In genomic region chr11:86696004-86696403, GRCh38 we compare ENCODE assay signal across 9 cellular contexts. TPM values are rescaled to one million over a fixed set of nuclear protein-coding genes. Genes with fewer than 3 reads are reported as not detected.
DNase-seq lines count a peak whose midpoint lies in the region; TF ChIP-seq lines count a peak whose summit lies in the region.
"Had no signal": no experiment of that assay in that cellular context is flagged by ENCODE, and none has a peak within 500 bp of the region (broad histone marks: within the 10 kb centered on the region; RNA-seq: fewer than 3 reads in every experiment).

No MANE protein-coding gene starts in this region.

- CTCF ChIA-PET in MCF 10A (lab: Yijun Ruan, JAX) = interaction anchor here (0.5 to 1.7 kb wide), 7 partner anchors 11 to 109 kb away, joined by 3 to 7 read pairs (median 4); no protein-coding TSS in a partner anchor

- H3K27ac Mint-ChIP-seq in MCF 10A (ENCODE audit: low read depth, unreplicated experiment) (peak overlapping the region; percentile 43), type B pancreatic cell (no peak overlapping the region)

- no peaks in the 10 kb centered on the region for H3K9me3 Mint-ChIP-seq in MCF 10A (ENCODE audit: unreplicated experiment)
- no peaks in the 10 kb centered on the region for H3K9me3 Mint-ChIP-seq in type B pancreatic cell

- DNase-seq in HT-29 (ENCODE audit: low spot score) = peak; percentile 62
- peak; percentile 85 for DNase-seq in MCF 10A (ENCODE audit: unreplicated experiment)
- peak; percentile 92 for DNase-seq in kidney glomerular epithelial cell (lab: John Stamatoyannopoulos, UW)
- DNase-seq in type B pancreatic cell (ENCODE audit: extremely low spot score, unreplicated experiment) = no peak
- no peak for DNase-seq in NCI-H748 (lab: John Stamatoyannopoulos, UW; ENCODE audit: unreplicated experiment)
- DNase-seq in NCI-H187 (lab: John Stamatoyannopoulos, UW) = no peak
- DNase-seq in NCI-H446 (lab: John Stamatoyannopoulos, UW) = no peak
- DNase-seq: caudate nucleus, NCI-H1436 had no signal

- H3K36me3 Mint-ChIP-seq in MCF 10A (ENCODE audit: insufficient read depth, unreplicated experiment) (no peaks in the 10 kb centered on the region), type B pancreatic cell (no peaks in the 10 kb centered on the region)

- intact Hi-C loops in MCF 10A (cut with micrococcal nuclease) = loop anchor here (2.0 kb wide), 1 partner anchor 45 kb away; no protein-coding TSS in a partner anchor

- BruUV-seq in MCF 10A (replicated peaks; lab: Mats Ljungman, UMichigan) = no TSS peak

- TF ChIP-seq CTCF in MCF 10A (IDR thresholded peaks at IDR 0.05; ENCODE audit: unreplicated experiment) (no peak), type B pancreatic cell (conservative IDR thresholded peaks at IDR 0.05) (no peak)

- H3K4me3 Mint-ChIP-seq in MCF 10A (ENCODE audit: unreplicated experiment) (peak overlapping the region; percentile 10), type B pancreatic cell (peak overlapping the region; percentile 15)

- POLR2A ChIA-PET in MCF 10A (lab: Yijun Ruan, JAX) = interaction anchor here (0.6 to 4.0 kb wide), 14 partner anchors 10 to 632 kb away, joined by 3 to 17 read pairs (median 4); no protein-coding TSS in a partner anchor

- H3K4me1 Mint-ChIP-seq in MCF 10A (ENCODE audit: insufficient read depth, unreplicated experiment) (peaks cover 35% of the 10 kb centered on the region), type B pancreatic cell (ENCODE audit: unreplicated experiment) (peaks cover 12% of the 10 kb centered on the region)

- H3K27me3 Mint-ChIP-seq in MCF 10A (ENCODE audit: insufficient read depth, unreplicated experiment) (no peaks in the 10 kb centered on the region), type B pancreatic cell (no peaks in the 10 kb centered on the region)

RNA-seq across cellular contexts. Expression of gene ME3, which starts 23.6 kb away (rescaled TPM):
- total RNA-seq in HT-29 (2014; rRNA removed; shearing (Covaris generic)) = 66.9 and 70.1 TPM in 2 replicates
- total RNA-seq in MCF 10A (2022) (0.49 TPM in 1 of 2 replicates, not detected in the other), type B pancreatic cell (ENCODE audit: low replicate concordance) (6.5 and 9.7 TPM in 2 replicates)

Comparison
In these comparisons a context has a peak if more than half of its experiments do, and no peak if none do; other contexts are left out.
1. DNase-seq: peak in HT-29 (single experiment), MCF 10A (single experiment) and kidney glomerular epithelial cell (single experiment); none in type B pancreatic cell (single experiment), NCI-H748 (single experiment), NCI-H187 (0 of 2) and NCI-H446 (0 of 2).